9 cellular contexts compared by ENCODE assay signal in the genomic region with DNA sequence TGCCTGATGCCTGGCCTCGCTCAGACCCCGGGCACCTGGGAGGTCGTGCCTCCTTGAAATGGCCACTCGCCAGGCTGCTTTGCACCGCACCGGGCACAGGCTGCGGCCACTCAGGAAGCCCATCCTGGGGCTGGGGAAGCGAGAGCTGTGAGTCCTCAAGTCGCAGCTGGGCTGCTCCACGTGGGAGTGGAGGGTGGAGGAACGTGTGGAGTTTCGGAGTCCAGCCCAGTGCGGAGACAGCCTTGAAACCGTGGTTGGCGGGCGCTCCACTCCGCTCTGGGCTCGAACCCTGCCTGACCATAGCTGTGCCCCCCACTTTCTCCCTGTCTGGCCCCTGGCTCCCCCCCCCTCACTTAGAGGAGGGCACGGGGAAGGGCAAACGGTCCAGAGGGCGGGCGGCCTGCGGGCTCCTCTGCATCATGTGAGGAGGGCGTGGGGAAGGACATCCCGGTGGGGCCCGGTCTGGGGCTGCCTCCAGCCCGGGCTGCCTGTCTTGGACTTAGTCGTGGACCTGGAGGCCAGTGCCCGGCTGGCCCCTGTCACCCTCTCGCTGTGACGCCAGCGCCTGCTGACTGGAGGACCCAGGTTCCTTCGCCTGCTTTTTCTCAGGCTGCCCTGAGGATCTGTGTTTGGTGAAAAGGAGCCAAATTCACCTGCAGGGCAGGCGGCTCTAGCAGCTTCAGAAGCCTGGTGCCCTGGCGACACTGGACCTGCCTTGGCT. TPM values are rescaled to one million over a fixed set of nuclear protein-coding genes. Genes with fewer than 3 reads are reported as not detected.
DNase-seq lines count a peak whose midpoint lies in the region; ATAC-seq and TF ChIP-seq lines count a peak whose summit lies in the region.
"Had no signal": no experiment of that assay in that cellular context is flagged by ENCODE, and none has a peak within 500 bp of the region (broad histone marks: within the 10 kb centered on the region; RNA-seq: fewer than 3 reads in every experiment).

No MANE protein-coding gene starts in this region.

- H2BK5ac ChIP-seq in IMR-90 (ENCODE audit: low read depth, low read length, poor library complexity, severe bottlenecking), result no peak overlapping the region

- TF ChIP-seq CTCF in 22Rv1 (IDR thresholded peaks at IDR 0.05), result no peak
- TF ChIP-seq CTCF in IMR-90 (conservative IDR thresholded peaks at IDR 0.05; ENCODE audit: low read depth, low read length), result no peak
- TF ChIP-seq CTCF in coronary artery (IDR thresholded peaks at IDR 0.05), result no peak

- WGBS in IMR-90 (ENCODE audit: extremely low coverage in 2 of 2, insufficient read length in 1 of 2), 2 experiments, result 56% methylated on average over 15 of the region's 35 CpGs; no CpG with 5 or more reads in 1 of the 2 experiments
- 88 to 90% methylated on average over 25 to 32 of the region's 35 CpGs for WGBS in mesodermal cell (ENCODE audit: insufficient coverage in 2 of 2), 2 experiments

- H3K27ac ChIP-seq in 22Rv1 (peak overlapping the region; percentile 95; the same call in 1 of the 2 replicates), IMR-90 (ENCODE audit: insufficient read depth, low read length) (peak overlapping the region; percentile 14; the same call in 1 of the 2 replicates), coronary artery (no peak overlapping the region), mesodermal cell (ENCODE audit: low read depth, low read length, severe bottlenecking) (no peak overlapping the region)

- CTCF ChIA-PET in IMR-90 (lab: Yijun Ruan, JAX), result no interaction called here

- H3K27me3 ChIP-seq in IMR-90 (ENCODE audit: control insufficient read depth, insufficient read depth, low read length), result no peaks in the 10 kb centered on the region

- peak overlapping the region; percentile 90 for H3K9ac ChIP-seq in IMR-90 (ENCODE audit: low read depth, low read length)

- no peak overlapping the region for H2BK20ac ChIP-seq in IMR-90 (ENCODE audit: low read depth, low read length)

- H3K36me3 ChIP-seq in IMR-90 (ENCODE audit: control insufficient read depth, insufficient read depth, low read length), result peaks cover 40% of the 10 kb centered on the region
- peaks cover 55% of the 10 kb centered on the region for H3K36me3 ChIP-seq in mesodermal cell (ENCODE audit: control insufficient read depth, insufficient read depth, low read length)

- H3K4me2 ChIP-seq in IMR-90 (ENCODE audit: low read depth, low read length), result peak overlapping the region; percentile 97

- peak overlapping the region; percentile 20 for H2AK9ac ChIP-seq in IMR-90 (replicated peaks; ENCODE audit: low read depth, low read length, poor library complexity)

- no peak overlapping the region for H3K4ac ChIP-seq in IMR-90 (ENCODE audit: low read depth, low read length)

- H3K4me1 ChIP-seq in IMR-90 (ENCODE audit: control insufficient read depth, insufficient read depth, low read length), result peaks cover 15% of the 10 kb centered on the region
- peaks cover 10% of the 10 kb centered on the region for H3K4me1 ChIP-seq in mesodermal cell (ENCODE audit: control insufficient read depth, insufficient read depth, low read length, poor library complexity, severe bottlenecking)

- H3K79me1 ChIP-seq in IMR-90 (ENCODE audit: low read depth in 1 of 2, low read length in 2 of 2), result peaks cover 3 to 31% of the 10 kb centered on the region in 2 experiments

- H3K9me3 ChIP-seq in IMR-90 (ENCODE audit: control insufficient read depth, insufficient read depth, low read length) (no peaks in the 10 kb centered on the region), mesodermal cell (ENCODE audit: control insufficient read depth, low read length) (no peaks in the 10 kb centered on the region)

- no peak overlapping the region for H3K56ac ChIP-seq in IMR-90 (ENCODE audit: extremely low read depth, insufficient read depth, low read length)

- peak overlapping the region; percentile 56 for H2AFZ ChIP-seq in IMR-90 (replicated peaks; ENCODE audit: low read length, poor library complexity)

- dilution Hi-C loops in IMR-90 (cut with HindIII; ENCODE audit: low sequenced_read_pairs, unreplicated experiment), result no loop called here

- TF ChIP-seq RAD21 in IMR-90 (IDR thresholded peaks at IDR 0.05; ENCODE audit: low read length), result no peak

- BruUV-seq in IMR-90 (replicated peaks; lab: Mats Ljungman, UMichigan), result no TSS peak

- H2BK15ac ChIP-seq in IMR-90 (ENCODE audit: low read depth, low read length), result no peak overlapping the region

- POLR2A ChIA-PET in IMR-90 (lab: Charles Lee; ENCODE audit: unreplicated experiment), result no interaction called here

- H3K23ac ChIP-seq in IMR-90 (ENCODE audit: low read depth, low read length), result no peak overlapping the region; the same call in 1 of the 2 replicates

- H4K20me1 ChIP-seq in IMR-90 (ENCODE audit: insufficient read depth, low read length), result peaks cover 70% of the 10 kb centered on the region

- peaks cover 7% of the 10 kb centered on the region for H3K9me1 ChIP-seq in IMR-90 (ENCODE audit: insufficient read depth, low read length)

- no peak overlapping the region for H4K8ac ChIP-seq in IMR-90 (ENCODE audit: low read depth in 2 of 2, low read length in 2 of 2)

- no peak overlapping the region for H3K18ac ChIP-seq in IMR-90 (ENCODE audit: low read depth, low read length)

- H4K5ac ChIP-seq in IMR-90 (ENCODE audit: low read depth, low read length), result no peak overlapping the region

- H2AK5ac ChIP-seq in IMR-90 (ENCODE audit: low read depth, low read length), result no peak overlapping the region

- H3K4me3 ChIP-seq in IMR-90 (ENCODE audit: insufficient read depth, low read depth, low read length) (peak overlapping the region; percentile 90; the same call in 1 of the 2 replicates), coronary artery (peak overlapping the region; percentile 78), mesodermal cell (ENCODE audit: extremely low read depth, insufficient read depth, low read length, poor library complexity, severe bottlenecking) (peak overlapping the region; percentile 84)

- H2BK120ac ChIP-seq in IMR-90 (ENCODE audit: low read depth, low read length), result no peak overlapping the region

- no peak overlapping the region for H4K91ac ChIP-seq in IMR-90 (ENCODE audit: insufficient read depth, low read depth, low read length)

- H3K14ac ChIP-seq in IMR-90 (replicated peaks; ENCODE audit: low read depth, low read length), result no peak overlapping the region

- intact Hi-C loops in IMR-90 (cut with micrococcal nuclease), result no loop called here

- in situ Hi-C loops in IMR-90 (cut with MboI; ENCODE audit: low sequenced_read_pairs), result no loop called here

- no peak for ATAC-seq in IMR-90 (ENCODE audit: low read depth)
- ATAC-seq in esophagus mucosa, result no peak

- no peak for TF ChIP-seq POLR2A in IMR-90 (IDR thresholded peaks at IDR 0.05; ENCODE audit: low read depth, low read length)

- DNase-seq in IMR-90 (peak; percentile 17), coronary artery (ENCODE audit: low spot score) (no peak), SK-N-DZ (ENCODE audit: low spot score) (no peak), RKO (ENCODE audit: low spot score) (no peak), RPMI8226 (no peak)
- DNase-seq: caudate nucleus had no signal

TF ChIP-seq in IMR-90, 13 proteins besides CTCF, POLR2A, EP300 and RAD21 (continues in another document):
- TF ChIP-seq MXI1 (IDR thresholded peaks at IDR 0.05; ENCODE audit: borderline replicate concordance, low read depth, low read length), result peak; percentile 92

RNA-seq across cellular contexts. Expression of a gene that starts 2.5 kb away (rescaled TPM):
- total RNA-seq in IMR-90 (2012; rRNA removed) (30.8 and 45.0 TPM in 2 replicates), esophagus mucosa (93.1 TPM)
- 113 and 140 TPM in 2 replicates for polyA plus RNA-seq in IMR-90 (2012; rRNA removed)
- 47.2 and 66.3 TPM in 2 replicates for polyA plus RNA-seq in IMR-90 (2012; cell fraction: cytosol; rRNA removed)
- 119 and 179 TPM in 2 replicates for polyA plus RNA-seq in IMR-90 (2012; cell fraction: nucleus; rRNA removed; ENCODE audit: low replicate concordance)
- polyA plus RNA-seq in mesodermal cell (2013, experiment 1 of 2), result 175 TPM
- 181 TPM for polyA plus RNA-seq in mesodermal cell (2013, experiment 2 of 2)
- polyA plus RNA-seq in SK-N-DZ (2014; cell fraction: cytosol; rRNA removed), result 102 and 125 TPM in 2 replicates
- polyA plus RNA-seq in SK-N-DZ (2014; cell fraction: nucleus; rRNA removed), result 132 and 304 TPM in 2 replicates

RNA-seq across cellular contexts. Expression of a gene that starts 21.5 kb away (rescaled TPM):
- total RNA-seq in IMR-90 (2012; rRNA removed) (0.36 and 0.56 TPM in 2 replicates), esophagus mucosa (2.0 TPM)
- polyA plus RNA-seq in IMR-90 (2012; rRNA removed), result 0.65 and 0.77 TPM in 2 replicates
- polyA plus RNA-seq in IMR-90 (2012; cell fraction: cytosol; rRNA removed), result 0.40 and 0.73 TPM in 2 replicates
- polyA plus RNA-seq in IMR-90 (2012; cell fraction: nucleus; rRNA removed; ENCODE audit: low replicate concordance), result 4.2 and 8.4 TPM in 2 replicates
- polyA plus RNA-seq in mesodermal cell (2013, experiment 1 of 2), result 12.2 TPM
- polyA plus RNA-seq in mesodermal cell (2013, experiment 2 of 2), result 9.2 TPM
- polyA plus RNA-seq in SK-N-DZ (2014; cell fraction: cytosol; rRNA removed), result 0.51 and 1.2 TPM in 2 replicates
- polyA plus RNA-seq in SK-N-DZ (2014; cell fraction: nucleus; rRNA removed), result 7.5 and 9.9 TPM in 2 replicates

RNA-seq across cellular contexts. Expression of a gene that starts 39.8 kb away (rescaled TPM):
- 38.0 and 46.4 TPM in 2 replicates for total RNA-seq in IMR-90 (2012; rRNA removed)
- polyA plus RNA-seq in IMR-90 (2012; rRNA removed), result 52.9 and 77.8 TPM in 2 replicates
- 87.2 and 116 TPM in 2 replicates for polyA plus RNA-seq in IMR-90 (2012; cell fraction: cytosol; rRNA removed)
- polyA plus RNA-seq in IMR-90 (2012; cell fraction: nucleus; rRNA removed; ENCODE audit: low replicate concordance), result 39.9 and 72.5 TPM in 2 replicates
- 53.9 TPM for polyA plus RNA-seq in mesodermal cell (2013, experiment 1 of 2)
- polyA plus RNA-seq in mesodermal cell (2013, experiment 2 of 2), result 50.1 TPM
- total RNA-seq in esophagus mucosa, result 42.6 TPM
- 104 and 120 TPM in 2 replicates for polyA plus RNA-seq in SK-N-DZ (2014; cell fraction: cytosol; rRNA removed)
- polyA plus RNA-seq in SK-N-DZ (2014; cell fraction: nucleus; rRNA removed), result 72.6 and 86.5 TPM in 2 replicates

RNA-seq across cellular contexts. Expression of a gene that starts 39.8 kb away (rescaled TPM):
- total RNA-seq in IMR-90 (2012; rRNA removed), result 14.7 and 14.9 TPM in 2 replicates
- 70.8 and 85.2 TPM in 2 replicates for polyA plus RNA-seq in IMR-90 (2012; rRNA removed)
- polyA plus RNA-seq in IMR-90 (2012; cell fraction: cytosol; rRNA removed), result 103 and 128 TPM in 2 replicates
- 113 and 180 TPM in 2 replicates for polyA plus RNA-seq in IMR-90 (2012; cell fraction: nucleus; rRNA removed; ENCODE audit: low replicate concordance)
- 26.0 TPM for polyA plus RNA-seq in mesodermal cell (2013, experiment 1 of 2)
- 24.5 TPM for polyA plus RNA-seq in mesodermal cell (2013, experiment 2 of 2)
- total RNA-seq in esophagus mucosa, result 25.7 TPM
- polyA plus RNA-seq in SK-N-DZ (2014; cell fraction: cytosol; rRNA removed), result 25.5 and 25.8 TPM in 2 replicates
- polyA plus RNA-seq in SK-N-DZ (2014; cell fraction: nucleus; rRNA removed), result 105 and 130 TPM in 2 replicates

RNA-seq across cellular contexts. Expression of a gene that starts 56.0 kb away (rescaled TPM):
- total RNA-seq in IMR-90 (2012; rRNA removed) (not detected in 2 replicates), esophagus mucosa (not detected)
- not detected in 2 replicates for polyA plus RNA-seq in IMR-90 (2012; rRNA removed)
- not detected in 2 replicates for polyA plus RNA-seq in IMR-90 (2012; cell fraction: cytosol; rRNA removed)
- polyA plus RNA-seq in IMR-90 (2012; cell fraction: nucleus; rRNA removed; ENCODE audit: low replicate concordance), result not detected in 2 replicates
- not detected for polyA plus RNA-seq in mesodermal cell (2013, experiment 1 of 2)
- polyA plus RNA-seq in mesodermal cell (2013, experiment 2 of 2), result not detected
- polyA plus RNA-seq in SK-N-DZ (2014; cell fraction: cytosol; rRNA removed), result not detected in 2 replicates
- 0.47 TPM in 1 of 2 replicates, not detected in the other for polyA plus RNA-seq in SK-N-DZ (2014; cell fraction: nucleus; rRNA removed)

Comparison
In these comparisons a context has a peak if more than half of its experiments do, and no peak if none do; other contexts are left out.
1. H3K27ac ChIP-seq: peak in 22Rv1 (single experiment) and IMR-90 (single experiment); none in coronary artery (0 of 2) and mesodermal cell (single experiment).
2. Peak in every context shown above with its lines, with median percentiles within 50 percentile points of each other: H3K4me3 ChIP-seq.